9 cellular contexts compared by ENCODE assay signal in genomic region chr3:133578548-133579191, GRCh38. TPM values are rescaled to one million over a fixed set of nuclear protein-coding genes. Genes with fewer than 3 reads are reported as not detected.
DNase-seq lines count a peak whose midpoint lies in the region; ATAC-seq, FAIRE-seq and TF ChIP-seq lines count a peak whose summit lies in the region.
"Had no signal": no experiment of that assay in that cellular context is flagged by ENCODE, and none has a peak within 500 bp of the region (broad histone marks: within the 10 kb centered on the region; RNA-seq: fewer than 3 reads in every experiment).

No MANE protein-coding gene starts in this region.

- ATAC-seq in HG03135 (IDR thresholded peaks at IDR 0.05; ENCODE audit: unreplicated experiment), result no peak

- peak; percentile 29 to 56 (median 46) for TF ChIP-seq CTCF in esophagus squamous epithelium (IDR thresholded peaks at IDR 0.05)
- TF ChIP-seq CTCF in spleen (IDR thresholded peaks at IDR 0.05 in 8 of 11, conservative IDR thresholded peaks at IDR 0.05 in 3 of 11), result peak in 10 of 11 experiments; percentile 10 to 60 (median 46)

- H3K36me3 Mint-ChIP-seq in activated CD4-positive, alpha-beta T cell treated with anti-CD3 and anti-CD28 coated beads, Interleukin-2, amount 10 ng/mL, durations not matched to agents 24 days and 14 days (ENCODE audit: low read depth), result peaks cover 78% of the 10 kb centered on the region

- H3K27me3 ChIP-seq in esophagus squamous epithelium, result no peaks in the 10 kb centered on the region
- H3K27me3 ChIP-seq in spleen (replicated peaks in 1 of 7), result no peaks in the 10 kb centered on the region
- H3K27me3 ChIP-seq: BLaER1 had no signal

- TF ChIP-seq POLR2A in esophagus squamous epithelium (IDR thresholded peaks at IDR 0.05), result no peak
- no peak for TF ChIP-seq POLR2A in spleen (IDR thresholded peaks at IDR 0.05)

- H3K27ac ChIP-seq in esophagus squamous epithelium, result no peak overlapping the region
- peak overlapping the region in 4 of 8 donors; percentile 3 to 95 (median 34) for H3K27ac ChIP-seq in spleen
- H3K27ac ChIP-seq: BLaER1 had no signal

- intact Hi-C loops in activated CD4-positive, alpha-beta T cell treated with anti-CD3 and anti-CD28 coated beads, Interleukin-2, amount 10 ng/mL, durations not matched to agents 24 days and 14 days (cut with micrococcal nuclease), result loop anchor here (5.0 kb wide), 1 partner anchor 69 kb away; no protein-coding TSS in a partner anchor
- intact Hi-C loops in esophagus squamous epithelium (cut with DNase I), result loop anchor here (10.0 kb wide), 1 partner anchor 124 kb away; no protein-coding TSS in a partner anchor
- intact Hi-C loops in spleen (cut with DNase I; ENCODE audit: low total_unique reads), result loop anchor here (5.0 kb wide), 1 partner anchor 91 kb away; no protein-coding TSS in a partner anchor

- no peaks in the 10 kb centered on the region for H3K27me3 Mint-ChIP-seq in activated CD4-positive, alpha-beta T cell treated with anti-CD3 and anti-CD28 coated beads, Interleukin-2, amount 10 ng/mL, durations not matched to agents 24 days and 14 days

- H3K4me1 Mint-ChIP-seq in activated CD4-positive, alpha-beta T cell treated with anti-CD3 and anti-CD28 coated beads, Interleukin-2, amount 10 ng/mL, durations not matched to agents 24 days and 14 days, result peaks cover 47% of the 10 kb centered on the region

- WGBS in esophagus squamous epithelium, 2 donors, result 6 to 23% methylated on average over 1 of the region's 1 CpG
- WGBS in spleen, 5 donors, result 18 to 47% (median 32%) methylated on average over 1 of the region's 1 CpG

- peaks cover 26 to 82% (median 44%) of the 10 kb centered on the region in 3 donors for H3K4me1 ChIP-seq in esophagus squamous epithelium
- peaks cover 53 to 91% (median 83%) of the 10 kb centered on the region in 6 donors for H3K4me1 ChIP-seq in spleen

- no peak for DNase-seq in activated CD4-positive, alpha-beta T cell treated with anti-CD3 and anti-CD28 coated beads, Interleukin-2, amount 10 ng/mL, durations not matched to agents 24 days and 14 days
- no peak for DNase-seq in activated CD4-positive, alpha-beta T cell treated with anti-CD3 and anti-CD28 coated beads for 1 hour
- DNase-seq in RCC 7860 (ENCODE audit: low spot score) (peak; percentile 68), esophagus squamous epithelium (lab: John Stamatoyannopoulos, UW) (no peak), spleen (no peak), NCI-H1436 treated with DMSO at 0.1 percent for 48 hours (lab: John Stamatoyannopoulos, UW) (no peak), SKM-1 (lab: John Stamatoyannopoulos, UW; ENCODE audit: unreplicated experiment) (no peak)

- H3K36me3 ChIP-seq in esophagus squamous epithelium (peaks cover 2 to 84% (median 18%) of the 10 kb centered on the region in 3 donors), spleen (peaks cover 0 to 88% (median 66%) of the 10 kb centered on the region in 6 donors)

- peak overlapping the region in 1 of 4 donors; percentile 5 for H3K4me3 ChIP-seq in esophagus squamous epithelium
- peak overlapping the region in 6 of 8 donors; percentile 8 to 90 (median 73) for H3K4me3 ChIP-seq in spleen
- H3K4me3 ChIP-seq: BLaER1 had no signal

- FAIRE-seq in RCC 7860 (lab: Jason Lieb, UNC), result peak; percentile 46

- H3K9me3 ChIP-seq in esophagus squamous epithelium (no peaks in the 10 kb centered on the region), spleen (no peaks in the 10 kb centered on the region)
- H3K9me3 ChIP-seq: BLaER1 had no signal

- peak overlapping the region; percentile 78 for H3K4me3 Mint-ChIP-seq in activated CD4-positive, alpha-beta T cell treated with anti-CD3 and anti-CD28 coated beads, Interleukin-2, amount 10 ng/mL, durations not matched to agents 24 days and 14 days

- no peak overlapping the region for H3K27ac Mint-ChIP-seq in activated CD4-positive, alpha-beta T cell treated with anti-CD3 and anti-CD28 coated beads, Interleukin-2, amount 10 ng/mL, durations not matched to agents 24 days and 14 days

- H3K9me3 Mint-ChIP-seq in activated CD4-positive, alpha-beta T cell treated with anti-CD3 and anti-CD28 coated beads, Interleukin-2, amount 10 ng/mL, durations not matched to agents 24 days and 14 days, result no peaks in the 10 kb centered on the region

RNA-seq across cellular contexts. Expression of gene CDV3, which starts 5.2 kb away (rescaled TPM):
- 275 and 281 TPM in 2 replicates for total RNA-seq in activated CD4-positive, alpha-beta T cell treated with anti-CD3 and anti-CD28 coated beads, Interleukin-2, amount 10 ng/mL, durations not matched to agents 24 days and 14 days
- total RNA-seq in esophagus squamous epithelium, result 100 to 1,000 TPM in 3 of 4 donors, 10 to 100 TPM in 1; 94.5 to 120 (median 119) TPM
- total RNA-seq in spleen, result 100 to 1,000 TPM; 190 to 253 (median 218) TPM
- polyA plus RNA-seq in spleen, result 100 to 1,000 TPM in 1 of 3 donors, 10 to 100 TPM in 2; 68.1 to 125 (median 91.2) TPM
